1 cellular context compared by ENCODE assay signal in genomic region chr16:31223044-31223443, GRCh38.
TF ChIP-seq lines count a peak whose summit lies in the region.

No MANE protein-coding gene starts in this region.

TF ChIP-seq in HepG2, 621 proteins besides CTCF, POLR2A, EP300 and RAD21:
- TF ChIP-seq ZNF768 (CRISPR knock-in tag; IDR thresholded peaks at IDR 0.05) (peak; percentile 79), SRY (CRISPR knock-in tag; IDR thresholded peaks at IDR 0.05) (no peak)
